In the genomic region with DNA sequence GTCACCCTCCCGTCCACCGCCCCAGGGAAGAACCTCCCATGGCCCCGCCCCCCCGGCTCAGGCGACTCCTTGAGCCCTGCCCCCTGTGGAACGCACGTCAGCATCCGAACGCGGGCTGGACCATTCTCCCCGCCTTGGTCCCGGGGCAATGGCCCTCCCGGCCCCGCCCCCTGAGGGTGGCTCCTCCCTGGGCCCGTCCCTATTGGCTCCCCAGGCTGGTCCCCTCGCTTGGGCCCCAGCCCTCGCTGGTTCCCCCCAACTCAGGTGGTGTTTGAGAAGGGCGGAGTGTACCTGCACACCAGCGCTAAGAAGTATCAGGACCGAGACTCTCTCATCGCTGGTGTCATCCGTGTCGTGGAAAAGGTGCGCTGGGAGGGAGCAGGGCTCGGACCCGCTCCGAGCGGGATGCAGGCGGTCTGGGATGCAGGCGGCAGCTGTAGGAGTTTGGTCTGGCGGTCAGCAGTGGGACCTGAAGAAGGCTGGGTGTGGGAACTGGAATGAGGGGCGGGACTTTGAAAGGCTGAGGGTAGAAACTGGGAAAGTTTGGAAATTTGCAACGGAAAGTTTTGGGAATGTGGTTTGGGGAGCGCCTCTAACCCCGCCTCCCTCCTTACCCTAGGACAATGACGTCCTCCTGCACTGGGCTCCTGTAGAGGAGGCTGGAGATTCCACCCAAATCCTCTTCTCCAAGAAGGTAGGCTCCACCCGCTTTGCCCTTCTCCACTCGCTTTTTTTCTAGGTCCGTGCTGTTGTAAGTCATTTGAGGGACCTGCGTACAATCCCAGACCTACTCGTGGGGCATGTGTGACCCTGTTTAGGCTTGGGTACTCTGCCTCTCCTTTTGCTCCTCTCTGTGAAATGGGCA, we compare ENCODE assay signal across 8 cellular contexts. TPM values are rescaled to one million over a fixed set of nuclear protein-coding genes. Genes with fewer than 3 reads are reported as not detected.
DNase-seq lines count a peak whose midpoint lies in the region; ATAC-seq, FAIRE-seq and TF ChIP-seq lines count a peak whose summit lies in the region.

No MANE protein-coding gene starts in this region.

- TF ChIP-seq POLR2A in prostate gland (IDR thresholded peaks at IDR 0.05) = no peak

- H3K27ac ChIP-seq in SU-DHL-6 (ENCODE audit: low read depth, low read length) = peak overlapping the region; percentile 79
- H3K27ac ChIP-seq in left ventricle myocardium inferior (replicated peaks) = peak overlapping the region; percentile 99
- peak overlapping the region; percentile 99 for H3K27ac ChIP-seq in prostate gland

- no peaks in the 10 kb centered on the region for H4K20me1 ChIP-seq in SU-DHL-6 (ENCODE audit: low read depth, low read length)

- H2AFZ ChIP-seq in SU-DHL-6 (ENCODE audit: low read depth, low read length, severe bottlenecking) = peak overlapping the region; percentile 77

- H3F3A ChIP-seq in SU-DHL-6 (ENCODE audit: insufficient read depth) = no peaks in the 10 kb centered on the region

- H3K4me3 ChIP-seq in SU-DHL-6 (ENCODE audit: insufficient read depth, low read length, poor library complexity, severe bottlenecking) (peak overlapping the region; percentile 89), left ventricle myocardium inferior (peak overlapping the region; percentile 94), prostate gland (peak overlapping the region; percentile 48 to 98)

- H3K9ac ChIP-seq in SU-DHL-6 (ENCODE audit: low read length) = peak overlapping the region; percentile 94

- H3K79me2 ChIP-seq in SU-DHL-6 (ENCODE audit: insufficient read depth, low read length) = peaks cover 9% of the 10 kb centered on the region; the same call in 1 of the 2 replicates

- no peaks in the 10 kb centered on the region for H3K9me2 ChIP-seq in SU-DHL-6 (replicated peaks; ENCODE audit: insufficient read depth, low read length)

- H3K36me3 ChIP-seq in SU-DHL-6 (ENCODE audit: low read length) (peaks cover 5% of the 10 kb centered on the region; the same call in 1 of the 2 replicates), left ventricle myocardium inferior (peaks cover 47% of the 10 kb centered on the region), prostate gland (peaks cover 15 to 28% of the 10 kb centered on the region in 2 donors)

- no peaks in the 10 kb centered on the region for H3K9me3 ChIP-seq in SU-DHL-6 (ENCODE audit: insufficient read depth, low read length)
- H3K9me3 ChIP-seq in left ventricle myocardium inferior (replicated peaks) = no peaks in the 10 kb centered on the region
- no peaks in the 10 kb centered on the region for H3K9me3 ChIP-seq in prostate gland

- intact Hi-C loops in left ventricle myocardium inferior (cut with micrococcal nuclease) (no loop called here), prostate gland (cut with DNase I) (no loop called here)

- no peak for TF ChIP-seq CTCF in GM13976 (IDR thresholded peaks at IDR 0.05; ENCODE audit: borderline replicate concordance, control extremely low read depth, extremely low read depth, insufficient read depth, missing control alignments)
- TF ChIP-seq CTCF in SU-DHL-6 (IDR thresholded peaks at IDR 0.05; ENCODE audit: insufficient read depth, low read length, poor library complexity, severe bottlenecking) = no peak
- no peak for TF ChIP-seq CTCF in left ventricle myocardium inferior (IDR thresholded peaks at IDR 0.05; ENCODE audit: borderline replicate concordance)
- no peak for TF ChIP-seq CTCF in prostate gland (IDR thresholded peaks at IDR 0.05)

- FAIRE-seq in urothelium cell line (lab: Jason Lieb, UNC) = no peak

- H3K27me3 ChIP-seq in SU-DHL-6 (ENCODE audit: low read length) (no peaks in the 10 kb centered on the region), left ventricle myocardium inferior (ENCODE audit: low read depth) (no peaks in the 10 kb centered on the region), prostate gland (replicated peaks; ENCODE audit: insufficient read depth) (no peaks in the 10 kb centered on the region)

- H3K4me2 ChIP-seq in SU-DHL-6 (ENCODE audit: low read depth, low read length, poor library complexity, severe bottlenecking) = peak overlapping the region; percentile 67

- DNase-seq in GM13976 (ENCODE audit: low spot score) (peak; percentile 98), NCI-H128 (lab: John Stamatoyannopoulos, UW; ENCODE audit: unreplicated experiment) (peak; percentile 88), amniotic stem cell (lab: John Stamatoyannopoulos, UW) (peak; percentile 97), left ventricle myocardium inferior (peak; percentile 99), prostate gland (ENCODE audit: low spot score) (peak; percentile 98), urothelium cell line (ENCODE audit: low spot score) (peak; percentile 98)

- H3K4me1 ChIP-seq in left ventricle myocardium inferior (peaks cover 47% of the 10 kb centered on the region), prostate gland (replicated peaks) (peaks cover 12% of the 10 kb centered on the region)

- in situ Hi-C loops in GM13976 (cut with MboI; ENCODE audit: low sequenced_read_pairs, unreplicated experiment) = no loop called here

- peak; percentile 52 for ATAC-seq in HG02763 (IDR thresholded peaks at IDR 0.05; ENCODE audit: unreplicated experiment)

- 5% methylated on average over 39 of the region's 41 CpGs for WGBS in prostate gland

RNA-seq across cellular contexts. Expression of a gene that starts 0.6 kb away (rescaled TPM):
- total RNA-seq in left ventricle myocardium inferior (47.5 TPM), prostate gland (10 to 100 TPM; 33.0 to 51.4 TPM)

RNA-seq across cellular contexts. Expression of a gene that starts 1.0 kb away (rescaled TPM):
- 36.0 TPM for total RNA-seq in left ventricle myocardium inferior
- 10 to 100 TPM; 27.6 to 30.2 TPM for total RNA-seq in prostate gland

RNA-seq across cellular contexts. Expression of a gene that starts 10.7 kb away (rescaled TPM):
- 45.1 TPM for total RNA-seq in left ventricle myocardium inferior
- total RNA-seq in prostate gland = 100 to 1,000 TPM in 1 of 2 donors, 10 to 100 TPM in 1; 64.9 to 128 TPM

RNA-seq across cellular contexts. Expression of a gene that starts 18.6 kb away (rescaled TPM):
- total RNA-seq in left ventricle myocardium inferior (not detected), prostate gland (1 to 10 TPM in 1 of 2 donors, under 1 TPM in 1; 0.14 to 2.5 TPM)

RNA-seq across cellular contexts. Expression of a gene that starts 27.2 kb away (rescaled TPM):
- total RNA-seq in left ventricle myocardium inferior (104 TPM), prostate gland (100 to 1,000 TPM; 179 to 252 TPM)

Comparison
In these comparisons a context has a peak if more than half of its experiments do, and no peak if none do; other contexts are left out.
1. Peak in every context shown above with its lines: DNase-seq, ATAC-seq, H3K4me3 ChIP-seq and H3K27ac ChIP-seq.